Comparison of ENCODE assay signal across 19 cellular contexts in the genomic region with DNA sequence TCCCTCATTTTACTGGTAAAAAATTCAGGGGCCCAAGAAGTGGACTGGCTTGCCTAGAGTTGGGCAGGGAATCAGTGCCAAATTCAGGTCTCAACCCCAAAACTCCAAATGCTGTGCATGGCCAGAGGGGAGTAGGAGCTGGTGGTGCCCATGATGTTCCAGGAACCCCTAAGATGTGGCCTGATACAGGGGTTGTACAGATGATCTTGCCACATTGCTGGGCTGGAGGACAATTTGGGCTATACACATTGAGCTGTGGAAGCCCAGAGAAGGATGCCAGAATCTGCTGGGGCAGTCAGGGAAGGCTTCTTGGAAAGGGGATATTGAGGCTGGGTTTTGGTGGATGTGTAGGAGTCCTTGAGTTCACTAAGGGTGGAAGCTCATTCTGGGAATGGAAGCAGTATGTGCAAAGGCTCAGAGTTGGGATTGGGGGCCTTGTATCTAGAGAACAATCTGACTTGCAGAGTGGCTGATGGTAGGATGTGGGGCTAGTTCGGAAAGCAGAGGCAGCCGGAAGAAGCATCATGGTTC. TPM values are rescaled to one million over a fixed set of nuclear protein-coding genes. Genes with fewer than 3 reads are reported as not detected.
DNase-seq lines count a peak whose midpoint lies in the region; ATAC-seq and TF ChIP-seq lines count a peak whose summit lies in the region.
"Had no signal": no experiment of that assay in that cellular context is flagged by ENCODE, and none has a peak within 500 bp of the region (broad histone marks: within the 10 kb centered on the region; RNA-seq: fewer than 3 reads in every experiment).

No MANE protein-coding gene starts in this region.

- H3K27me3 ChIP-seq in breast epithelium (no peaks in the 10 kb centered on the region), mammary epithelial cell (ENCODE audit: insufficient read depth, low read length) (peaks cover 2% of the 10 kb centered on the region), osteoblast (ENCODE audit: insufficient read depth, low read length) (no peaks in the 10 kb centered on the region)
- H3K27me3 ChIP-seq: SJSA1 had no signal

- H2AFZ ChIP-seq in mammary epithelial cell (ENCODE audit: low read depth, low read length): no peak overlapping the region
- H2AFZ ChIP-seq in osteoblast (ENCODE audit: low read length): peak overlapping the region; percentile 19
- H2AFZ ChIP-seq: GM23338 had no signal

- no peaks in the 10 kb centered on the region for H3K79me2 ChIP-seq in mammary epithelial cell (ENCODE audit: insufficient read depth, low read length)
- no peaks in the 10 kb centered on the region for H3K79me2 ChIP-seq in osteoblast (ENCODE audit: insufficient read depth, low read length)

- H4K20me1 ChIP-seq in mammary epithelial cell (ENCODE audit: insufficient read depth, low read length) (no peaks in the 10 kb centered on the region), osteoblast (ENCODE audit: insufficient read depth, low read length) (no peaks in the 10 kb centered on the region)

- intact Hi-C loops in breast epithelium (cut with DNase I; ENCODE audit: low total_unique reads) (no loop called here), mammary epithelial cell (cut with micrococcal nuclease) (no loop called here)

- TF ChIP-seq CTCF in breast epithelium (IDR thresholded peaks at IDR 0.05): no peak
- no peak for TF ChIP-seq CTCF in mammary epithelial cell (conservative IDR thresholded peaks at IDR 0.05 in 1 of 2, IDR thresholded peaks at IDR 0.05 in 1 of 2; ENCODE audit: extremely low read depth in 1 of 2, insufficient read depth in 1 of 2, low read depth in 1 of 2, low read length in 2 of 2)
- TF ChIP-seq CTCF in osteoblast (IDR thresholded peaks at IDR 0.05; ENCODE audit: extremely low read depth, low read depth, low read length): no peak

- no peak for TF ChIP-seq POLR2A in breast epithelium (IDR thresholded peaks at IDR 0.05)

- in situ Hi-C loops in mammary epithelial cell (cut with MboI; ENCODE audit: low sequenced_read_pairs in 2 of 2): no loop called here

- DNase-seq in breast epithelium (ENCODE audit: low spot score in 2 of 2) (no peak), mammary epithelial cell (no peak), ecto neural progenitor cell (ENCODE audit: low spot score) (peak; percentile 32), osteoblast (ENCODE audit: insufficient read length, low spot score, missing footprints) (no peak), medulla oblongata (ENCODE audit: extremely low spot score) (no peak), RKO (ENCODE audit: low spot score) (no peak)
- DNase-seq: CD4-positive, alpha-beta T cell; GDM1; Karpas-422; NCI-H1417 treated with DMSO at 0.1 percent for 48 hours; NCI-H2029; NCI-H526; PC-3 had no signal

- no peaks in the 10 kb centered on the region for H3K36me3 ChIP-seq in breast epithelium
- no peaks in the 10 kb centered on the region for H3K36me3 ChIP-seq in mammary epithelial cell (ENCODE audit: insufficient read depth, low read length)
- peaks cover 12% of the 10 kb centered on the region for H3K36me3 ChIP-seq in osteoblast (ENCODE audit: insufficient read depth, low read length)
- H3K36me3 ChIP-seq: SJSA1 had no signal

- no peaks in the 10 kb centered on the region for H3K4me1 ChIP-seq in breast epithelium
- H3K4me1 ChIP-seq in mammary epithelial cell (ENCODE audit: insufficient read depth, low read length): no peaks in the 10 kb centered on the region
- peaks cover 58% of the 10 kb centered on the region for H3K4me1 ChIP-seq in osteoblast (ENCODE audit: insufficient read depth, low read length)
- H3K4me1 ChIP-seq: Caco-2 had no signal

- H3K9ac ChIP-seq in mammary epithelial cell (ENCODE audit: insufficient read depth, low read length): no peak overlapping the region

- dilution Hi-C loops in mammary epithelial cell (cut with HindIII; ENCODE audit: low sequenced_read_pairs): loop anchor here (5.0 kb wide), 1 partner anchor 54 kb away; no protein-coding TSS in a partner anchor

- 79% methylated on average over 2 of the region's 2 CpGs for WGBS in mammary epithelial cell (ENCODE audit: low coverage, missing lambda C conversion rate)

- peak overlapping the region; percentile 52 to 60 for H3K27ac ChIP-seq in breast epithelium
- no peak overlapping the region for H3K27ac ChIP-seq in mammary epithelial cell (ENCODE audit: insufficient read depth, low read depth, low read length)
- peak overlapping the region; percentile 74 for H3K27ac ChIP-seq in osteoblast (ENCODE audit: low read depth, low read length)
- H3K27ac ChIP-seq: SJSA1 had no signal

- H3K4me2 ChIP-seq in mammary epithelial cell (ENCODE audit: insufficient read depth, low read depth, low read length): no peak overlapping the region
- peak overlapping the region; percentile 52 for H3K4me2 ChIP-seq in osteoblast (ENCODE audit: insufficient read depth, low read length)
- H3K4me2 ChIP-seq: GM23338 had no signal

- H3K4me3 ChIP-seq in breast epithelium (no peak overlapping the region), mammary epithelial cell (replicated peaks in 1 of 3; ENCODE audit: insufficient read depth in 1 of 3, low read depth in 2 of 3, low read length in 3 of 3) (no peak overlapping the region), osteoblast (ENCODE audit: insufficient read depth, low read length) (no peak overlapping the region)
- H3K4me3 ChIP-seq: GM23338, SJSA1 had no signal

- BruUV-seq in mammary epithelial cell (replicated peaks; lab: Mats Ljungman, UMichigan): no TSS peak

- ATAC-seq in GM21529 (IDR thresholded peaks at IDR 0.05; ENCODE audit: unreplicated experiment) (no peak), GM19463 (IDR thresholded peaks at IDR 0.05; ENCODE audit: unreplicated experiment) (no peak)
- ATAC-seq: GM23338, PC-3 had no signal

- H3K9me3 ChIP-seq in breast epithelium (no peaks in the 10 kb centered on the region), mammary epithelial cell (replicated peaks; ENCODE audit: insufficient read depth, low read length) (no peaks in the 10 kb centered on the region), osteoblast (ENCODE audit: low read depth, low read length) (no peaks in the 10 kb centered on the region)
- H3K9me3 ChIP-seq: SJSA1 had no signal

- CTCF ChIA-PET in mammary epithelial cell (lab: Charles Lee; ENCODE audit: low non-redundant PET): no interaction called here

RNA-seq across cellular contexts. Expression of a gene that starts 38.0 kb away (rescaled TPM):
- total RNA-seq in breast epithelium: 1 to 10 TPM in 1 of 3 donors, under 1 TPM in 1, not detected in 1; 0.73 to 2.0 TPM
- 1 to 10 TPM; 1.7 to 3.6 TPM for total RNA-seq in mammary epithelial cell
- polyA plus RNA-seq in mammary epithelial cell: 2.7 TPM
- not detected for polyA minus RNA-seq in mammary epithelial cell
- total RNA-seq in osteoblast: 16.3 and 16.5 TPM in 2 replicates
- total RNA-seq: Caco-2; CD4-positive, alpha-beta T cell; HT-29 had no signal
